In genomic region chrX:7263330-7263729, GRCh38 we compare ENCODE assay signal across 16 cellular contexts.
DNase-seq lines count a peak whose midpoint lies in the region; ATAC-seq, FAIRE-seq and TF ChIP-seq lines count a peak whose summit lies in the region.
"Had no signal": no experiment of that assay in that cellular context is flagged by ENCODE, and none has a peak within 500 bp of the region (broad histone marks: within the 10 kb centered on the region; RNA-seq: fewer than 3 reads in every experiment).

No MANE protein-coding gene starts in this region.

- DNase-seq in GM12891 (ENCODE audit: insufficient read length, low spot score) (no peak), amniotic stem cell (lab: John Stamatoyannopoulos, UW) (no peak), GM20000 (ENCODE audit: low spot score) (no peak)
- DNase-seq: BE2C; Caco-2; CD8-positive, alpha-beta memory T cell; DND-41; GF-D8; H9 had no signal

- no peak for TF ChIP-seq POLR2A in GM12891 (IDR thresholded peaks at IDR 0.05; ENCODE audit: low read depth, low read length)

- ATAC-seq in esophagus mucosa, result peak; percentile 90
- ATAC-seq in GM19467 (IDR thresholded peaks at IDR 0.05; ENCODE audit: unreplicated experiment), result no peak
- ATAC-seq in GM21381 (IDR thresholded peaks at IDR 0.05; ENCODE audit: unreplicated experiment), result no peak
- ATAC-seq: A549, HepG2 had no signal

- no peak overlapping the region for H3K4me2 ChIP-seq in OCI-LY1 (ENCODE audit: low read length)
- H3K4me2 ChIP-seq: A549 had no signal

- H3F3A ChIP-seq in OCI-LY1 (ENCODE audit: insufficient read depth, low read length), result no peaks in the 10 kb centered on the region

- peaks cover 3% of the 10 kb centered on the region; the same call in 1 of the 2 replicates for H3K36me3 ChIP-seq in OCI-LY1 (ENCODE audit: insufficient read depth, low read length)
- H3K36me3 ChIP-seq: BE2C had no signal

- peak; percentile 47 for FAIRE-seq in GM12891 (lab: Jason Lieb, UNC)
- FAIRE-seq: A549, HepG2, HTR-8/SVneo had no signal

- no peaks in the 10 kb centered on the region for H3K79me2 ChIP-seq in OCI-LY1 (ENCODE audit: insufficient read depth, low read length)

- no peak overlapping the region for H3K9ac ChIP-seq in OCI-LY1 (ENCODE audit: low read length)

- H3K9me3 ChIP-seq in OCI-LY1 (ENCODE audit: low read length), result no peaks in the 10 kb centered on the region
- H3K9me3 ChIP-seq: A549, BE2C, Caco-2 had no signal

- no peak overlapping the region for H3K4me3 ChIP-seq in OCI-LY1 (ENCODE audit: low read depth, low read length, poor library complexity, severe bottlenecking)
- H3K4me3 ChIP-seq: A549 had no signal

- peaks cover 39% of the 10 kb centered on the region for H3K4me1 ChIP-seq in OCI-LY1 (ENCODE audit: insufficient read depth, low read length, severe bottlenecking)
- H3K4me1 ChIP-seq: A549, BE2C, Caco-2 had no signal

- TF ChIP-seq CTCF in OCI-LY1 (IDR thresholded peaks at IDR 0.05; ENCODE audit: low read length) (no peak), GM20000 (IDR thresholded peaks at IDR 0.05; ENCODE audit: extremely low read depth, missing control alignments) (no peak)

- no peak overlapping the region for H2AFZ ChIP-seq in OCI-LY1 (ENCODE audit: low read length)

- no peaks in the 10 kb centered on the region for H3K9me2 ChIP-seq in OCI-LY1 (ENCODE audit: low read depth, low read length)

- peak overlapping the region; percentile 28 for H3K27ac ChIP-seq in OCI-LY1 (ENCODE audit: low read depth, low read length, poor library complexity, severe bottlenecking)
- H3K27ac ChIP-seq: A549 had no signal

- H4K20me1 ChIP-seq in OCI-LY1 (ENCODE audit: insufficient read depth, low read length), result no peaks in the 10 kb centered on the region

- no peaks in the 10 kb centered on the region for H3K27me3 ChIP-seq in OCI-LY1 (ENCODE audit: insufficient read depth, low read length)
- H3K27me3 ChIP-seq: BE2C had no signal

TF ChIP-seq in GM12891, 5 proteins besides CTCF, POLR2A, EP300 and RAD21:
- TF ChIP-seq TAF1 (IDR thresholded peaks at IDR 0.05; ENCODE audit: low read depth, low read length) (no peak), PAX5 (IDR thresholded peaks at IDR 0.05; ENCODE audit: insufficient read depth, low read length, severe bottlenecking) (no peak), SPI1 (IDR thresholded peaks at IDR 0.05; ENCODE audit: low read depth, low read length) (no peak), POU2F2 (IDR thresholded peaks at IDR 0.05; ENCODE audit: low read depth, low read length) (no peak), POLR2AphosphoS5 (IDR thresholded peaks at IDR 0.05; ENCODE audit: low read depth, low read length) (no peak)
